Comparison of ENCODE assay signal across 25 cellular contexts in genomic region chr7:29890251-29890650, GRCh38.
DNase-seq lines count a peak whose midpoint lies in the region; ATAC-seq and TF ChIP-seq lines count a peak whose summit lies in the region.
"Had no signal": no experiment of that assay in that cellular context is flagged by ENCODE, and none has a peak within 500 bp of the region (broad histone marks: within the 10 kb centered on the region; RNA-seq: fewer than 3 reads in every experiment).

No MANE protein-coding gene starts in this region.

- H3K9me3 Mint-ChIP-seq in activated T-cell treated with anti-CD3 and anti-CD28 coated beads, Interleukin-2, amount 50 U/mL, for 24 hours, result no peaks in the 10 kb centered on the region
- H3K9me3 Mint-ChIP-seq in activated T-cell treated with anti-CD3 and anti-CD28 coated beads, Interleukin-2, amount 50 U/mL, for 72 hours, result no peaks in the 10 kb centered on the region
- H3K9me3 Mint-ChIP-seq: CD14-positive monocyte; CD8-positive, alpha-beta memory T cell had no signal

- no peak for TF ChIP-seq EP300 in SK-N-SH (IDR thresholded peaks at IDR 0.05; ENCODE audit: borderline replicate concordance in 1 of 2, low read depth in 1 of 2, low read length in 1 of 2)

- no peak overlapping the region for H3K4me3 Mint-ChIP-seq in activated T-cell treated with anti-CD3 and anti-CD28 coated beads, Interleukin-2, amount 50 U/mL, for 24 hours
- no peak overlapping the region for H3K4me3 Mint-ChIP-seq in activated T-cell treated with anti-CD3 and anti-CD28 coated beads, Interleukin-2, amount 50 U/mL, for 72 hours
- H3K4me3 Mint-ChIP-seq: CD14-positive monocyte; CD4-positive, alpha-beta memory T cell; CD4-positive, CD25-positive, alpha-beta regulatory T cell; CD8-positive, alpha-beta memory T cell had no signal

- TF ChIP-seq CTCF in SK-N-SH (IDR thresholded peaks at IDR 0.05), result no peak

- H3K27me3 ChIP-seq in SK-N-SH (ENCODE audit: insufficient read depth) (no peaks in the 10 kb centered on the region; the same call in 1 of the 2 replicates), neuronal stem cell (ENCODE audit: control insufficient read depth in 3 of 3, insufficient read depth in 3 of 3, low read depth in 1 of 3, low read length in 3 of 3) (peaks cover 0 to 36% (median 0%) of the 10 kb centered on the region in 3 experiments)
- H3K27me3 ChIP-seq: BE2C had no signal

- H4K20me1 ChIP-seq in SK-N-SH (ENCODE audit: insufficient read depth), result no peaks in the 10 kb centered on the region
- H4K20me1 ChIP-seq: BLaER1 had no signal

- no peaks in the 10 kb centered on the region for H3K9me3 ChIP-seq in SK-N-SH
- H3K9me3 ChIP-seq in neuronal stem cell (replicated peaks in 1 of 2; ENCODE audit: control insufficient read depth in 2 of 2, insufficient read depth in 1 of 2, low read depth in 1 of 2, low read length in 2 of 2), result no peaks in the 10 kb centered on the region
- H3K9me3 ChIP-seq: BE2C, BLaER1 had no signal

- H2BK5ac ChIP-seq in neuronal stem cell (ENCODE audit: low read length), result no peak overlapping the region

- H2BK15ac ChIP-seq in neuronal stem cell (ENCODE audit: low read length), result no peak overlapping the region

- H3K9ac ChIP-seq in SK-N-SH (no peak overlapping the region), neuronal stem cell (ENCODE audit: low read depth, low read length, poor library complexity) (peak overlapping the region; percentile 75)
- H3K9ac ChIP-seq: BLaER1 had no signal

- H3K27me3 Mint-ChIP-seq in activated T-cell treated with anti-CD3 and anti-CD28 coated beads, Interleukin-2, amount 50 U/mL, for 24 hours, result no peaks in the 10 kb centered on the region
- no peaks in the 10 kb centered on the region for H3K27me3 Mint-ChIP-seq in activated T-cell treated with anti-CD3 and anti-CD28 coated beads, Interleukin-2, amount 50 U/mL, for 72 hours (ENCODE audit: low read depth)

- TF ChIP-seq RAD21 in SK-N-SH (IDR thresholded peaks at IDR 0.05; ENCODE audit: low read length), result no peak

- H2AK5ac ChIP-seq in neuronal stem cell (ENCODE audit: low read depth, low read length), result no peak overlapping the region

- no peaks in the 10 kb centered on the region for H3K36me3 ChIP-seq in SK-N-SH (replicated peaks in 1 of 2; ENCODE audit: control insufficient read depth in 1 of 2, insufficient read depth in 2 of 2, low read length in 1 of 2)
- peaks cover 0 to 2% of the 10 kb centered on the region in 2 donors for H3K36me3 ChIP-seq in neuronal stem cell (replicated peaks in 1 of 2; ENCODE audit: control insufficient read depth in 2 of 2, insufficient read depth in 2 of 2, low read length in 2 of 2)
- H3K36me3 ChIP-seq: BE2C, BLaER1 had no signal

- POLR2A ChIA-PET in SK-N-SH (lab: Yijun Ruan, JAX), result no interaction called here

- no peaks in the 10 kb centered on the region for H3K79me1 ChIP-seq in neuronal stem cell (ENCODE audit: low read depth, low read length)

- H4K91ac ChIP-seq in neuronal stem cell (ENCODE audit: low read depth, low read length, poor library complexity), result no peak overlapping the region

- peak overlapping the region; percentile 23 for H3K27ac Mint-ChIP-seq in activated T-cell treated with anti-CD3 and anti-CD28 coated beads, Interleukin-2, amount 50 U/mL, for 24 hours
- H3K27ac Mint-ChIP-seq in activated T-cell treated with anti-CD3 and anti-CD28 coated beads, Interleukin-2, amount 50 U/mL, for 72 hours, result no peak overlapping the region
- H3K27ac Mint-ChIP-seq: CD14-positive monocyte; CD4-positive, alpha-beta memory T cell; CD4-positive, CD25-positive, alpha-beta regulatory T cell; CD8-positive, alpha-beta memory T cell had no signal

- H3K4me2 ChIP-seq in SK-N-SH, result no peak overlapping the region
- H3K4me2 ChIP-seq in neuronal stem cell (ENCODE audit: insufficient read depth, low read length, poor library complexity, severe bottlenecking), result no peak overlapping the region
- H3K4me2 ChIP-seq: BLaER1 had no signal

- peaks cover 0 to 29% of the 10 kb centered on the region in 2 experiments; a peak in 2 of 4 replicates for H3K4me1 ChIP-seq in SK-N-SH (ENCODE audit: control insufficient read depth in 1 of 2, insufficient read depth in 2 of 2, low read depth in 1 of 2, low read length in 1 of 2)
- H3K4me1 ChIP-seq in neuronal stem cell (ENCODE audit: control insufficient read depth in 2 of 2, insufficient read depth in 1 of 2, low read depth in 1 of 2, low read length in 2 of 2), result no peaks in the 10 kb centered on the region
- H3K4me1 ChIP-seq: BLaER1 had no signal

- H3K14ac ChIP-seq in neuronal stem cell (ENCODE audit: low read length), result no peak overlapping the region

- DNase-seq in SK-N-SH, result peak; percentile 48
- no peak for DNase-seq in activated T-cell treated with anti-CD3 and anti-CD28 coated beads, Interleukin-2, amount 50 U/mL, for 24 hours
- no peak for DNase-seq in activated T-cell treated with anti-CD3 and anti-CD28 coated beads, Interleukin-2, amount 50 U/mL, for 72 hours
- no peak for DNase-seq in neuronal stem cell (ENCODE audit: low spot score)
- DNase-seq: 8988T; ACHN; BE2C; C1 segment of cervical spinal cord; CD4-positive, alpha-beta memory T cell; CD4-positive, CD25-positive, alpha-beta regulatory T cell; CD8-positive, alpha-beta memory T cell; COR-L47; DMS 273 treated with DMSO at 0.1 percent for 48 hours; DMS153; DMS53; DMS79; DND-41; EL; GDM1 had no signal

- 70% methylated on average over 4 of the region's 4 CpGs for WGBS in SK-N-SH (ENCODE audit: low lambda C conversion rate)
- no CpG with 5 or more reads among the region's 4 CpGs for WGBS in neuronal stem cell (ENCODE audit: extremely low coverage in 2 of 2, insufficient read length in 2 of 2, insufficient replicate concordance in 1 of 2), 2 donors

- H2AFZ ChIP-seq in SK-N-SH (ENCODE audit: low read depth) (no peak overlapping the region), neuronal stem cell (ENCODE audit: low read length) (no peak overlapping the region)

- no peak overlapping the region for H3K4me3 ChIP-seq in SK-N-SH (ENCODE audit: low read depth in 2 of 2, low read length in 1 of 2)
- no peak overlapping the region for H3K4me3 ChIP-seq in neuronal stem cell (ENCODE audit: low read length in 2 of 2)
- H3K4me3 ChIP-seq: BLaER1, GM12878 had no signal

- no peak overlapping the region for H3K4ac ChIP-seq in neuronal stem cell (ENCODE audit: low read length)

- ATAC-seq in SK-N-SH treated with all-trans-retinoic acid at 6 μM for 48 hours (no peak), GM18909 (IDR thresholded peaks at IDR 0.05; ENCODE audit: poor library complexity, unreplicated experiment) (no peak), GM21717 (IDR thresholded peaks at IDR 0.05; ENCODE audit: unreplicated experiment) (no peak)
- ATAC-seq in activated T-cell treated with anti-CD3 and anti-CD28 coated beads, Interleukin-2, amount 50 U/mL, for 72 hours (replicated peaks in 1 of 2), result no peak
- ATAC-seq: GM12878 had no signal

- H3F3A ChIP-seq in SK-N-SH (replicated peaks; ENCODE audit: insufficient read depth), result no peaks in the 10 kb centered on the region

- H3K27ac ChIP-seq in SK-N-SH (ENCODE audit: low read depth in 2 of 2, low read length in 1 of 2) (no peak overlapping the region), neuronal stem cell (replicated peaks; ENCODE audit: low read length) (no peak overlapping the region)
- H3K27ac ChIP-seq: BLaER1 had no signal

- no peak overlapping the region for H4K8ac ChIP-seq in neuronal stem cell (ENCODE audit: low read depth, low read length)

- H3K79me2 ChIP-seq in SK-N-SH (ENCODE audit: insufficient read depth), result no peaks in the 10 kb centered on the region

- H3K18ac ChIP-seq in neuronal stem cell (ENCODE audit: low read length), result peak overlapping the region; percentile 13

- no peaks in the 10 kb centered on the region for H3K4me1 Mint-ChIP-seq in activated T-cell treated with anti-CD3 and anti-CD28 coated beads, Interleukin-2, amount 50 U/mL, for 24 hours (ENCODE audit: low read depth)
- no peaks in the 10 kb centered on the region for H3K4me1 Mint-ChIP-seq in activated T-cell treated with anti-CD3 and anti-CD28 coated beads, Interleukin-2, amount 50 U/mL, for 72 hours (ENCODE audit: low read depth)
- H3K4me1 Mint-ChIP-seq: CD14-positive monocyte; CD4-positive, alpha-beta memory T cell; CD4-positive, CD25-positive, alpha-beta regulatory T cell; CD8-positive, alpha-beta memory T cell had no signal

- H3K9me2 ChIP-seq in SK-N-SH, result no peaks in the 10 kb centered on the region

- no peaks in the 10 kb centered on the region for H3K36me3 Mint-ChIP-seq in activated T-cell treated with anti-CD3 and anti-CD28 coated beads, Interleukin-2, amount 50 U/mL, for 24 hours (ENCODE audit: low read depth)
- H3K36me3 Mint-ChIP-seq in activated T-cell treated with anti-CD3 and anti-CD28 coated beads, Interleukin-2, amount 50 U/mL, for 72 hours (ENCODE audit: insufficient read depth in 2 of 2), result no peaks in the 10 kb centered on the region
- H3K36me3 Mint-ChIP-seq: CD14-positive monocyte; CD4-positive, alpha-beta memory T cell; CD4-positive, CD25-positive, alpha-beta regulatory T cell; CD8-positive, alpha-beta memory T cell had no signal

- CTCF ChIA-PET in SK-N-SH (lab: Yijun Ruan, JAX), result interaction anchor here (1.0 kb wide), 1 partner anchor 31 kb away, joined by 5 read pairs; no protein-coding TSS in a partner anchor

- no peak overlapping the region for H2BK12ac ChIP-seq in neuronal stem cell (ENCODE audit: low read length)

- no peak overlapping the region for H2BK120ac ChIP-seq in neuronal stem cell (ENCODE audit: low read depth, low read length)

- peak overlapping the region; percentile 70 for H3K23ac ChIP-seq in neuronal stem cell (ENCODE audit: low read depth, low read length, poor library complexity)

TF ChIP-seq in SK-N-SH, 30 proteins besides CTCF, POLR2A, EP300 and RAD21 (continues in another document):
- TF ChIP-seq IRF3 (IDR thresholded peaks at IDR 0.05; ENCODE audit: low read depth, low read length), result no peak

TF ChIP-seq in SK-N-SH treated with all-trans-retinoic acid at 6 μM for 48 hours, 23 proteins besides CTCF, POLR2A, EP300 and RAD21 (continues in another document):
- TF ChIP-seq CSDC2 (CRISPR knock-in tag; IDR thresholded peaks at IDR 0.05), result no peak
- no peak for TF ChIP-seq CREB5 (CRISPR knock-in tag; IDR thresholded peaks at IDR 0.05; ENCODE audit: low read depth)
- TF ChIP-seq ZFP30 (CRISPR knock-in tag; IDR thresholded peaks at IDR 0.05), result no peak
- no peak for TF ChIP-seq ZNF8 (CRISPR knock-in tag; IDR thresholded peaks at IDR 0.05)
- no peak for TF ChIP-seq OSR1 (CRISPR knock-in tag; IDR thresholded peaks at IDR 0.05)
